ENCODE assay signal across 24 cellular contexts in the genomic region with DNA sequence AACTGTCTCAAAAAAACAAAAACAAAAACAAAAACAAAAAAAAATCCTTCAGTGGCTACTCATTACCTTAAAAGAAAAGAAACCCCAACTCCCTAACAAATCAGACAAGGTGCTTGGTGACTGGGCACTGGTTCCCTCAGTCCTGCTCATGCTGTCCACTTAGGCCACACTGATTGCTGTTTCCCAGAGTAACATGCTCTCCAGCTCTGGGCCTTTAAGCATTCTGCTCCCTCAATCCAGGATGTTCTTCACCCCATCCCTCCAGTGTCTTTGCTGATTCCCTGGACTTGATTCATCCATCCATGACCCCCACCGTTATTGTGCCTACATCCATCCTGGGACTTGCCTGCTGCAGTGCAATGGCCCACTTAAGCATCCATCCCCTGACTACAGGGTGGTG.
"Had no signal": no experiment of that assay in that cellular context is flagged by ENCODE, and none has a peak within 500 bp of the region (broad histone marks: within the 10 kb centered on the region; RNA-seq: fewer than 3 reads in every experiment).

No MANE protein-coding gene starts in this region.

- H3K9me3 Mint-ChIP-seq: immature natural killer cell; memory B cell; natural killer cell; neural crest cell; stimulated activated memory B cell treated with anti-CD40 and anti-IgM and Interleukin-4, amounts not matched to agents 10 μg/mL and 1 μg/mL and 100 μg/mL, for 72 hours had no signal

- H3K27me3 Mint-ChIP-seq: memory B cell; stimulated activated memory B cell treated with anti-CD40 and anti-IgM and Interleukin-4, amounts not matched to agents 10 μg/mL and 1 μg/mL and 100 μg/mL, for 72 hours had no signal

- DNase-seq: cerebellar nuclear complex; cortex of kidney; hypothalamus; immature natural killer cell; islet precursor cell; kidney glomerular epithelial cell; left colon; natural killer cell; ovary; posterior cingulate gyrus; psoas muscle; small intestine; stimulated activated CD4-positive, alpha-beta T cell treated with anti-CD3 and anti-CD28 coated beads, Interleukin-15, amount 100 ng/mL, for 24 hours; stimulated activated CD4-positive, alpha-beta T cell treated with anti-CD3 and anti-CD28 coated beads, Interleukin-4, amount 100 ng/mL, for 24 hours; stimulated activated naive CD8-positive, alpha-beta T cell treated with anti-CD3 and anti-CD28 coated beads, Interleukin-15, Interleukin-2, amounts not matched to agents 100 U/mL and 50 U/mL, for 24 hours; substantia nigra; testis; tibial artery; upper lobe of left lung had no signal

- H3K4me3 ChIP-seq: lung, ovary, psoas muscle, testis, tibial artery, upper lobe of left lung had no signal

- ATAC-seq: left colon; natural killer cell; psoas muscle; stimulated activated memory B cell treated with anti-CD40 and anti-IgM and Interleukin-4, amounts not matched to agents 10 μg/mL and 1 μg/mL and 100 μg/mL, for 72 hours; stimulated activated naive CD8-positive, alpha-beta T cell treated with anti-CD3 and anti-CD28 coated beads, Interleukin-15, Interleukin-2, amounts not matched to agents 100 U/mL and 50 U/mL, for 24 hours had no signal

- H3K36me3 Mint-ChIP-seq: immature natural killer cell; memory B cell; natural killer cell; stimulated activated memory B cell treated with anti-CD40 and anti-IgM and Interleukin-4, amounts not matched to agents 10 μg/mL and 1 μg/mL and 100 μg/mL, for 72 hours had no signal

- H3K4me1 Mint-ChIP-seq: immature natural killer cell; natural killer cell; neural crest cell; stimulated activated memory B cell treated with anti-CD40 and anti-IgM and Interleukin-4, amounts not matched to agents 10 μg/mL and 1 μg/mL and 100 μg/mL, for 72 hours had no signal

- H3K4me1 ChIP-seq: psoas muscle, testis, upper lobe of left lung had no signal

- H3K27ac ChIP-seq: neutrophil, ovary, psoas muscle, testis, tibial artery, upper lobe of left lung had no signal

- H3K36me3 ChIP-seq: neutrophil, ovary, tibial artery, upper lobe of left lung had no signal

- H3K27me3 ChIP-seq: neutrophil, ovary, testis, tibial artery, upper lobe of left lung had no signal

- H3K4me3 Mint-ChIP-seq: immature natural killer cell; memory B cell; natural killer cell; neural crest cell; stimulated activated memory B cell treated with anti-CD40 and anti-IgM and Interleukin-4, amounts not matched to agents 10 μg/mL and 1 μg/mL and 100 μg/mL, for 72 hours had no signal

- H3K27ac Mint-ChIP-seq: memory B cell; natural killer cell; stimulated activated memory B cell treated with anti-CD40 and anti-IgM and Interleukin-4, amounts not matched to agents 10 μg/mL and 1 μg/mL and 100 μg/mL, for 72 hours had no signal
